ENCODE assay signal across 14 cellular contexts in the genomic region with DNA sequence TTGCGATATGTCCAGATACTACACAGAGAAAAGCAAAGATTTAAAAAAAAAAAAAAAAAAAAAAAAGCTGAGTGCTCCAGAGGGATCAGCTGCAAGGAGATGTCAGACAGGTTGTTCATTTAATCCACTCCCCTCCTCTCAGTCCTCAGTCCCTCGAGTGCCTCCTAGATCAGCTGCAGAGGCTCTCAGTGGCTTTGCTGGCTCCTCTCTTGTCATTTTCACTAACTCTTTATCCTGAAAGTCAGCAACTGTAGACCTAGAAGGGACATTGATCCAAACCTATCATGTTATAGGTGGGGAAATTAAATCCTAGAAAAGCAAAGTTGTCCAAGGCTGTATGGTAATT.
DNase-seq lines count a peak whose midpoint lies in the region; ATAC-seq and TF ChIP-seq lines count a peak whose summit lies in the region.
"Had no signal": no experiment of that assay in that cellular context is flagged by ENCODE, and none has a peak within 500 bp of the region (broad histone marks: within the 10 kb centered on the region; RNA-seq: fewer than 3 reads in every experiment).

No MANE protein-coding gene starts in this region.

- peaks cover 6 to 11% of the 10 kb centered on the region in 2 donors for H3K27me3 Mint-ChIP-seq in stimulated activated naive B cell treated with anti-CD40 and anti-IgM and Interleukin-4, amounts not matched to agents 10 μg/mL and 1 μg/mL and 100 μg/mL, for 72 hours
- peaks cover 15% of the 10 kb centered on the region for H3K27me3 Mint-ChIP-seq in activated CD4-positive, alpha-beta T cell treated with anti-CD3 and anti-CD28 coated beads, Interleukin-2, amount 10 ng/mL, durations not matched to agents 7 days and 5 days
- H3K27me3 Mint-ChIP-seq: IgD-negative memory B cell had no signal

- no peak for TF ChIP-seq POLR2A in body of pancreas (IDR thresholded peaks at IDR 0.05)

- H3K36me3 Mint-ChIP-seq in stimulated activated naive B cell treated with anti-CD40 and anti-IgM and Interleukin-4, amounts not matched to agents 10 μg/mL and 1 μg/mL and 100 μg/mL, for 72 hours: no peaks in the 10 kb centered on the region
- no peaks in the 10 kb centered on the region for H3K36me3 Mint-ChIP-seq in activated CD4-positive, alpha-beta T cell treated with anti-CD3 and anti-CD28 coated beads, Interleukin-2, amount 10 ng/mL, durations not matched to agents 7 days and 5 days (ENCODE audit: low read depth)
- H3K36me3 Mint-ChIP-seq: natural killer cell treated with Interleukin-12 subunit alpha and Interleukin-12 subunit beta and Interleukin-15 and Interleukin-18, amount 100 ng/mL, for 72 hours had no signal

- H3K9me3 Mint-ChIP-seq in stimulated activated naive B cell treated with anti-CD40 and anti-IgM and Interleukin-4, amounts not matched to agents 10 μg/mL and 1 μg/mL and 100 μg/mL, for 72 hours: no peaks in the 10 kb centered on the region
- H3K9me3 Mint-ChIP-seq in activated CD4-positive, alpha-beta T cell treated with anti-CD3 and anti-CD28 coated beads, Interleukin-2, amount 10 ng/mL, durations not matched to agents 7 days and 5 days: no peaks in the 10 kb centered on the region
- H3K9me3 Mint-ChIP-seq: activated T-helper 2 cell treated with anti-CD3 and anti-CD28 coated beads, Interferon-gamma antibody, Interleukin-2, Interleukin-4, amounts not matched to agents 10 μg/mL and 5 μg/mL and 100 μg/mL, durations not matched to agents 14 hours and 24 hours and 36 hours; central memory CD8-positive, alpha-beta T cell; IgD-negative memory B cell; natural killer cell treated with Interleukin-12 subunit alpha and Interleukin-12 subunit beta and Interleukin-15 and Interleukin-18, amount 100 ng/mL, for 72 hours had no signal

- POLR2A ChIA-PET in activated CD4-positive, alpha-beta T cell treated with anti-CD3 and anti-CD28 coated beads, Interleukin-2, amount 10 ng/mL, durations not matched to agents 7 days and 5 days (lab: Charles Lee): no interaction called here

- H3K27me3 ChIP-seq in body of pancreas: no peaks in the 10 kb centered on the region

- no peak for TF ChIP-seq CTCF in body of pancreas (IDR thresholded peaks at IDR 0.05)

- H3K4me1 ChIP-seq in body of pancreas: peaks cover 30% of the 10 kb centered on the region

- H3K4me1 Mint-ChIP-seq in stimulated activated naive B cell treated with anti-CD40 and anti-IgM and Interleukin-4, amounts not matched to agents 10 μg/mL and 1 μg/mL and 100 μg/mL, for 72 hours: peaks cover 2 to 6% of the 10 kb centered on the region in 2 donors
- H3K4me1 Mint-ChIP-seq in activated CD4-positive, alpha-beta T cell treated with anti-CD3 and anti-CD28 coated beads, Interleukin-2, amount 10 ng/mL, durations not matched to agents 7 days and 5 days: peaks cover 3% of the 10 kb centered on the region

- CTCF ChIA-PET in activated CD4-positive, alpha-beta T cell treated with anti-CD3 and anti-CD28 coated beads, Interleukin-2, amount 10 ng/mL, durations not matched to agents 7 days and 5 days (lab: Charles Lee): interaction anchor here (0.7 to 1.9 kb wide), 3 partner anchors 10 to 15 kb away, joined by 3 to 7 read pairs (median 3); no protein-coding TSS in a partner anchor

- H3K4me3 ChIP-seq in body of pancreas: no peak overlapping the region
- H3K4me3 ChIP-seq: lung had no signal

- no peak overlapping the region for H3K27ac Mint-ChIP-seq in stimulated activated naive B cell treated with anti-CD40 and anti-IgM and Interleukin-4, amounts not matched to agents 10 μg/mL and 1 μg/mL and 100 μg/mL, for 72 hours
- no peak overlapping the region for H3K27ac Mint-ChIP-seq in activated CD4-positive, alpha-beta T cell treated with anti-CD3 and anti-CD28 coated beads, Interleukin-2, amount 10 ng/mL, durations not matched to agents 7 days and 5 days
- H3K27ac Mint-ChIP-seq: activated T-helper 2 cell treated with anti-CD3 and anti-CD28 coated beads, Interferon-gamma antibody, Interleukin-2, Interleukin-4, amounts not matched to agents 10 μg/mL and 5 μg/mL and 100 μg/mL, durations not matched to agents 14 hours and 24 hours and 36 hours; IgD-negative memory B cell; natural killer cell treated with Interleukin-12 subunit alpha and Interleukin-12 subunit beta and Interleukin-15 and Interleukin-18, amount 100 ng/mL, for 72 hours had no signal

- ATAC-seq in body of pancreas: peak; percentile 23
- ATAC-seq in stimulated activated naive B cell treated with anti-CD40 and anti-IgM and Interleukin-4, amounts not matched to agents 10 μg/mL and 1 μg/mL and 100 μg/mL, for 72 hours (replicated peaks): no peak
- ATAC-seq: natural killer cell treated with Interleukin-12 subunit alpha and Interleukin-12 subunit beta and Interleukin-15 and Interleukin-18, amount 100 ng/mL, for 72 hours had no signal

- no peak overlapping the region for H3K4me3 Mint-ChIP-seq in stimulated activated naive B cell treated with anti-CD40 and anti-IgM and Interleukin-4, amounts not matched to agents 10 μg/mL and 1 μg/mL and 100 μg/mL, for 72 hours
- no peak overlapping the region for H3K4me3 Mint-ChIP-seq in activated CD4-positive, alpha-beta T cell treated with anti-CD3 and anti-CD28 coated beads, Interleukin-2, amount 10 ng/mL, durations not matched to agents 7 days and 5 days
- H3K4me3 Mint-ChIP-seq: central memory CD8-positive, alpha-beta T cell; IgD-negative memory B cell; natural killer cell treated with Interleukin-12 subunit alpha and Interleukin-12 subunit beta and Interleukin-15 and Interleukin-18, amount 100 ng/mL, for 72 hours had no signal

- DNase-seq in DMS153 treated with DMSO at 0.1 percent for 48 hours (lab: John Stamatoyannopoulos, UW; ENCODE audit: unreplicated experiment) (peak; percentile 93), NCI-H1417 treated with DMSO at 0.1 percent for 48 hours (lab: John Stamatoyannopoulos, UW) (peak; percentile 85), NCI-H345 treated with DMSO at 0.1 percent for 48 hours (lab: John Stamatoyannopoulos, UW; ENCODE audit: unreplicated experiment) (peak; percentile 94), body of pancreas (no peak), iPS-NIHi11 (ENCODE audit: low spot score) (no peak), A172 (ENCODE audit: low spot score) (no peak)
- DNase-seq in stimulated activated naive B cell treated with anti-CD40 and anti-IgM and Interleukin-4, amounts not matched to agents 10 μg/mL and 1 μg/mL and 100 μg/mL, for 72 hours: no peak
- DNase-seq in activated CD4-positive, alpha-beta T cell treated with anti-CD3 and anti-CD28 coated beads, Interleukin-2, amount 10 ng/mL, durations not matched to agents 7 days and 5 days: no peak
- DNase-seq: activated CD8-positive, alpha-beta memory T cell treated with anti-CD3 and anti-CD28 coated beads for 24 hours had no signal

- peak overlapping the region in 2 of 4 donors; percentile 30 to 44 for H3K27ac ChIP-seq in body of pancreas

- WGBS in body of pancreas, 2 donors: 20 to 37% methylated on average over 2 of the region's 2 CpGs

- no peaks in the 10 kb centered on the region for H3K9me3 ChIP-seq in body of pancreas

- intact Hi-C loops in body of pancreas (cut with DNase I): loop anchor here (5.0 kb wide), 1 partner anchor 183 kb away; no protein-coding TSS in a partner anchor

- H3K36me3 ChIP-seq in body of pancreas (replicated peaks in 1 of 2; ENCODE audit: insufficient read depth in 1 of 2, low read depth in 2 of 2): no peaks in the 10 kb centered on the region

Comparison
In these comparisons a context has a peak if more than half of its experiments do, and no peak if none do; other contexts are left out.
1. DNase-seq: peak in DMS153 treated with DMSO at 0.1 percent for 48 hours (single experiment), NCI-H1417 treated with DMSO at 0.1 percent for 48 hours (single experiment) and NCI-H345 treated with DMSO at 0.1 percent for 48 hours (single experiment); none in body of pancreas (0 of 4), stimulated activated naive B cell treated with anti-CD40 and anti-IgM and Interleukin-4, amounts not matched to agents 10 μg/mL and 1 μg/mL and 100 μg/mL, for 72 hours (single experiment), iPS-NIHi11 (single experiment), activated CD4-positive, alpha-beta T cell treated with anti-CD3 and anti-CD28 coated beads, Interleukin-2, amount 10 ng/mL, durations not matched to agents 7 days and 5 days (single experiment) and A172 (single experiment).